In genomic region chr17:48539177-48539576, GRCh38 we compare ENCODE assay signal across 1 cellular context.
TF ChIP-seq lines count a peak whose summit lies in the region.

No MANE protein-coding gene starts in this region.

TF ChIP-seq in HepG2, 621 proteins besides CTCF, POLR2A, EP300 and RAD21:
- TF ChIP-seq BRD4 (CRISPR knock-in tag; IDR thresholded peaks at IDR 0.05) = no peak
- TF ChIP-seq MIER2 (CRISPR knock-in tag; IDR thresholded peaks at IDR 0.05) = no peak
- no peak for TF ChIP-seq CEBPB (IDR thresholded peaks at IDR 0.05; ENCODE audit: borderline replicate concordance, low read depth, low read length)
